Comparison of ENCODE assay signal across 30 cellular contexts in genomic region chr1:55010194-55010886, GRCh38. TPM values are rescaled to one million over a fixed set of nuclear protein-coding genes. Genes with fewer than 3 reads are reported as not detected.
"Had no signal": no experiment of that assay in that cellular context is flagged by ENCODE, and none has a peak within 500 bp of the region (broad histone marks: within the 10 kb centered on the region; RNA-seq: fewer than 3 reads in every experiment).

No MANE protein-coding gene starts in this region.

- H3K4me3 Mint-ChIP-seq: activated CD4-positive, alpha-beta memory T cell treated with anti-CD3 and anti-CD28 coated beads for 36 hours; activated CD4-positive, alpha-beta T cell treated with anti-CD3 and anti-CD28 coated beads, Interleukin-2, amount 10 ng/mL, durations not matched to agents 7 days and 5 days; activated naive CD8-positive, alpha-beta T cell treated with anti-CD3 and anti-CD28 coated beads, Interleukin-2, amount 10 ng/mL, durations not matched to agents 7 days and 5 days; T-helper 1 cell treated with Interleukin-12 subunit alpha and Interleukin-12 subunit beta and Interleukin-4 antibody, amounts not matched to agents 30 μg/mL and 1 μg/mL, for 36 hours had no signal

- DNase-seq: activated CD4-positive, alpha-beta memory T cell treated with anti-CD3 and anti-CD28 coated beads for 36 hours; activated CD4-positive, alpha-beta T cell treated with anti-CD3 and anti-CD28 coated beads, Interleukin-2, amount 10 ng/mL, durations not matched to agents 7 days and 5 days; activated CD4-positive, CD25-positive, alpha-beta regulatory T cell treated with anti-CD3 and anti-CD28 coated beads, Interleukin-2, amount 50 U/mL, for 72 hours; activated CD8-positive, alpha-beta memory T cell treated with anti-CD3 and anti-CD28 coated beads for 24 hours; activated gamma-delta T cell treated with Interleukin-2 at 50 U/mL for 16 hours; activated naive CD4-positive, alpha-beta T cell treated with anti-CD3 and anti-CD28 coated beads, Interleukin-2, amount 50 U/mL, for 16 hours; activated naive CD8-positive, alpha-beta T cell treated with anti-CD3 and anti-CD28 coated beads, Interleukin-2, amount 10 ng/mL, durations not matched to agents 7 days and 5 days; activated T-cell treated with anti-CD3 and anti-CD28 coated beads for 4 hours; activated T-cell treated with anti-CD3 and anti-CD28 coated beads, Interleukin-2, amount 50 U/mL, for 48 hours; adrenal gland; anterior cingulate cortex; caudate nucleus; KBM-7; NCI-H1092; NCI-H1417; NCI-H1930; NCI-H2107; NCI-H2171 treated with DMSO at 0.1 percent for 48 hours; NCI-H226; NCI-H526; SHP77 had no signal

- H3K4me3 ChIP-seq: adrenal gland, breast epithelium, Peyer's patch, SJSA1 had no signal

- H3K9me3 Mint-ChIP-seq: activated CD4-positive, alpha-beta memory T cell treated with anti-CD3 and anti-CD28 coated beads for 36 hours; activated CD4-positive, alpha-beta T cell treated with anti-CD3 and anti-CD28 coated beads, Interleukin-2, amount 10 ng/mL, durations not matched to agents 7 days and 5 days; activated naive CD8-positive, alpha-beta T cell treated with anti-CD3 and anti-CD28 coated beads, Interleukin-2, amount 10 ng/mL, durations not matched to agents 7 days and 5 days; activated T-helper 2 cell treated with anti-CD3 and anti-CD28 coated beads, Interferon-gamma antibody, Interleukin-2, Interleukin-4, amounts not matched to agents 10 μg/mL and 5 μg/mL and 100 μg/mL, durations not matched to agents 14 hours and 24 hours and 36 hours; T-helper 1 cell treated with Interleukin-12 subunit alpha and Interleukin-12 subunit beta and Interleukin-4 antibody, amounts not matched to agents 30 μg/mL and 1 μg/mL, for 36 hours had no signal

- H3K27ac Mint-ChIP-seq: activated CD4-positive, alpha-beta memory T cell treated with anti-CD3 and anti-CD28 coated beads for 36 hours; activated CD4-positive, alpha-beta T cell treated with anti-CD3 and anti-CD28 coated beads, Interleukin-2, amount 10 ng/mL, durations not matched to agents 7 days and 5 days; activated naive CD8-positive, alpha-beta T cell treated with anti-CD3 and anti-CD28 coated beads, Interleukin-2, amount 10 ng/mL, durations not matched to agents 7 days and 5 days; activated T-helper 2 cell treated with anti-CD3 and anti-CD28 coated beads, Interferon-gamma antibody, Interleukin-2, Interleukin-4, amounts not matched to agents 10 μg/mL and 5 μg/mL and 100 μg/mL, durations not matched to agents 14 hours and 24 hours and 36 hours; T-helper 1 cell treated with Interleukin-12 subunit alpha and Interleukin-12 subunit beta and Interleukin-4 antibody, amounts not matched to agents 30 μg/mL and 1 μg/mL, for 36 hours had no signal

- H3K27ac ChIP-seq: adrenal gland, breast epithelium, Peyer's patch, RWPE1, SJSA1 had no signal

- H3K4me1 Mint-ChIP-seq: activated naive CD8-positive, alpha-beta T cell treated with anti-CD3 and anti-CD28 coated beads, Interleukin-2, amount 10 ng/mL, durations not matched to agents 7 days and 5 days had no signal

- H3K4me1 ChIP-seq: adrenal gland, Peyer's patch had no signal

- H3K9me3 ChIP-seq: adrenal gland, breast epithelium, Peyer's patch, SJSA1 had no signal

- H3K36me3 ChIP-seq: adrenal gland, breast epithelium, Peyer's patch, SJSA1 had no signal

- H3K27me3 ChIP-seq: breast epithelium, Peyer's patch, SJSA1 had no signal

RNA-seq across cellular contexts. Expression of gene BSND, which starts 11.6 kb away (rescaled TPM):
- total RNA-seq: activated CD4-positive, alpha-beta memory T cell treated with anti-CD3 and anti-CD28 coated beads for 36 hours; activated naive CD8-positive, alpha-beta T cell treated with anti-CD3 and anti-CD28 coated beads, Interleukin-2, amount 10 ng/mL, durations not matched to agents 7 days and 5 days; activated T-helper 2 cell treated with anti-CD3 and anti-CD28 coated beads, Interferon-gamma antibody, Interleukin-2, Interleukin-4, amounts not matched to agents 10 μg/mL and 5 μg/mL and 100 μg/mL, durations not matched to agents 14 hours and 24 hours and 36 hours; adrenal gland; LHCN-M2; M059J; NCI-H460; Peyer's patch; SJSA1 had no signal

RNA-seq across cellular contexts. Expression of gene PCSK9, which starts 29.0 kb away (rescaled TPM):
- total RNA-seq: activated CD4-positive, alpha-beta memory T cell treated with anti-CD3 and anti-CD28 coated beads for 36 hours; activated CD4-positive, alpha-beta T cell treated with anti-CD3 and anti-CD28 coated beads, Interleukin-2, amount 10 ng/mL, durations not matched to agents 7 days and 5 days; activated naive CD8-positive, alpha-beta T cell treated with anti-CD3 and anti-CD28 coated beads, Interleukin-2, amount 10 ng/mL, durations not matched to agents 7 days and 5 days; NCI-H460 had no signal

RNA-seq across cellular contexts. Expression of gene TMEM61, which starts 29.9 kb away (rescaled TPM):
- total RNA-seq: activated CD4-positive, alpha-beta memory T cell treated with anti-CD3 and anti-CD28 coated beads for 36 hours; activated CD4-positive, alpha-beta T cell treated with anti-CD3 and anti-CD28 coated beads, Interleukin-2, amount 10 ng/mL, durations not matched to agents 7 days and 5 days; activated naive CD8-positive, alpha-beta T cell treated with anti-CD3 and anti-CD28 coated beads, Interleukin-2, amount 10 ng/mL, durations not matched to agents 7 days and 5 days; LHCN-M2; M059J; NCI-H460; SJSA1 had no signal
